In genomic region chr12:6326316-6326959, GRCh38 we compare ENCODE assay signal across 9 cellular contexts. TPM values are rescaled to one million over a fixed set of nuclear protein-coding genes. Genes with fewer than 3 reads are reported as not detected.
DNase-seq lines count a peak whose midpoint lies in the region; ATAC-seq and TF ChIP-seq lines count a peak whose summit lies in the region.
"Had no signal": no experiment of that assay in that cellular context is flagged by ENCODE, and none has a peak within 500 bp of the region (broad histone marks: within the 10 kb centered on the region; RNA-seq: fewer than 3 reads in every experiment).

No MANE protein-coding gene starts in this region.

- H3K4me3 Mint-ChIP-seq in HFFc6, result no peak overlapping the region
- no peak overlapping the region for H3K4me3 Mint-ChIP-seq in activated CD8-positive, alpha-beta T cell treated with anti-CD3 and anti-CD28 coated beads for 36 hours

- ATAC-seq in activated CD8-positive, alpha-beta T cell treated with anti-CD3 and anti-CD28 coated beads for 36 hours, result peak; percentile 63
- ATAC-seq in right cardiac atrium (peak; percentile 54 to 64), HG03095 (IDR thresholded peaks at IDR 0.05; ENCODE audit: unreplicated experiment) (no peak)
- peak; percentile 50 for ATAC-seq in stimulated activated naive CD8-positive, alpha-beta T cell treated with anti-CD3 and anti-CD28 coated beads, Interleukin-15, Interleukin-2, amounts not matched to agents 100 U/mL and 50 U/mL, for 24 hours

- H3K27me3 ChIP-seq in BJ (ENCODE audit: control insufficient read depth, insufficient read depth, low read length), result no peaks in the 10 kb centered on the region
- H3K27me3 ChIP-seq in right cardiac atrium (ENCODE audit: control insufficient read depth, insufficient read depth), result no peaks in the 10 kb centered on the region

- 37% methylated on average over 16 of the region's 16 CpGs for WGBS in right cardiac atrium

- H3K9me3 Mint-ChIP-seq in HFFc6, result no peaks in the 10 kb centered on the region
- H3K9me3 Mint-ChIP-seq in activated CD8-positive, alpha-beta T cell treated with anti-CD3 and anti-CD28 coated beads for 36 hours, result no peaks in the 10 kb centered on the region

- peak overlapping the region; percentile 62 for H3K27ac ChIP-seq in right cardiac atrium (ENCODE audit: low read length)

- peaks cover 20% of the 10 kb centered on the region for H3K36me3 Mint-ChIP-seq in HFFc6 (ENCODE audit: low read depth)
- peaks cover 22% of the 10 kb centered on the region for H3K36me3 Mint-ChIP-seq in activated CD8-positive, alpha-beta T cell treated with anti-CD3 and anti-CD28 coated beads for 36 hours (ENCODE audit: low read depth)

- H3K4me1 Mint-ChIP-seq in HFFc6 (ENCODE audit: low read depth), result peaks cover 61% of the 10 kb centered on the region
- peaks cover 57% of the 10 kb centered on the region for H3K4me1 Mint-ChIP-seq in activated CD8-positive, alpha-beta T cell treated with anti-CD3 and anti-CD28 coated beads for 36 hours (ENCODE audit: low read depth)

- CTCF ChIA-PET in BJ (lab: Yijun Ruan, JAX), result interaction anchor here (0.7 to 2.6 kb wide), 11 partner anchors 10 to 211 kb away, joined by 3 to 16 read pairs (median 4); partner anchors contain the start of gene VAMP1
- CTCF ChIA-PET in activated CD8-positive, alpha-beta T cell treated with anti-CD3 and anti-CD28 coated beads for 36 hours (lab: Charles Lee), result interaction anchor here (0.6 to 2.3 kb wide), 17 partner anchors 9 to 139 kb away, joined by 3 to 13 read pairs (median 4); no protein-coding TSS in a partner anchor

- peak overlapping the region; percentile 57 for H3K27ac Mint-ChIP-seq in HFFc6
- H3K27ac Mint-ChIP-seq in activated CD8-positive, alpha-beta T cell treated with anti-CD3 and anti-CD28 coated beads for 36 hours, result peak overlapping the region; percentile 58

- H3K36me3 ChIP-seq in BJ (ENCODE audit: control insufficient read depth, insufficient read depth, low read length), result peaks cover 39% of the 10 kb centered on the region

- no peak overlapping the region for H3K4me3 ChIP-seq in BJ (ENCODE audit: low read depth, low read length)
- no peak overlapping the region for H3K4me3 ChIP-seq in right cardiac atrium (ENCODE audit: low read length)

- intact Hi-C loops in activated CD8-positive, alpha-beta T cell treated with anti-CD3 and anti-CD28 coated beads for 36 hours (cut with micrococcal nuclease), result no loop called here
- intact Hi-C loops in right cardiac atrium (cut with DNase I), result loop anchor here in 3 of 4 donors (5.0 to 10.0 kb wide), 3 partner anchors 138 to 211 kb away; no protein-coding TSS in a partner anchor

- POLR2A ChIA-PET in BJ (lab: Charles Lee), result no interaction called here
- POLR2A ChIA-PET in activated CD8-positive, alpha-beta T cell treated with anti-CD3 and anti-CD28 coated beads for 36 hours (lab: Charles Lee), result interaction anchor here (1.4 to 2.3 kb wide), 4 partner anchors 9 to 144 kb away, joined by 4 to 8 read pairs (median 6); partner anchors contain the start of gene VAMP1

- TF ChIP-seq CTCF in BJ (IDR thresholded peaks at IDR 0.05; ENCODE audit: insufficient read depth, low read depth, low read length) (peak; percentile 48), HFFc6 (IDR thresholded peaks at IDR 0.05) (peak; percentile 58)
- TF ChIP-seq CTCF in activated CD8-positive, alpha-beta T cell treated with anti-CD3 and anti-CD28 coated beads for 36 hours (IDR thresholded peaks at IDR 0.05), result no peak

- H3K4me1 ChIP-seq in right cardiac atrium (ENCODE audit: control insufficient read depth, insufficient read depth, low read length), result peaks cover 14% of the 10 kb centered on the region

- H3K9me3 ChIP-seq in right cardiac atrium (ENCODE audit: control insufficient read depth, low read length), result no peaks in the 10 kb centered on the region

- H3K27me3 Mint-ChIP-seq in HFFc6 (ENCODE audit: insufficient read depth), result no peaks in the 10 kb centered on the region; the same call in none of the 2 replicates
- H3K27me3 Mint-ChIP-seq in activated CD8-positive, alpha-beta T cell treated with anti-CD3 and anti-CD28 coated beads for 36 hours, result no peaks in the 10 kb centered on the region

- DNase-seq in BJ (ENCODE audit: low read depth) (no peak), HFFc6 (no peak), right cardiac atrium (peak in 2 of 3 donors; percentile 81 to 84)
- DNase-seq in activated CD8-positive, alpha-beta T cell treated with anti-CD3 and anti-CD28 coated beads for 36 hours, result peak; percentile 54
- no peak for DNase-seq in stimulated activated naive CD8-positive, alpha-beta T cell treated with anti-CD3 and anti-CD28 coated beads, Interleukin-15, Interleukin-2, amounts not matched to agents 100 U/mL and 50 U/mL, for 24 hours
- DNase-seq in activated effector memory CD4-positive, alpha-beta T cell treated with anti-CD3 and anti-CD28 coated beads, Interleukin-2, amount 50 U/mL, for 16 hours, result no peak
- no peak for DNase-seq in activated naive CD4-positive, alpha-beta T cell (lab: John Stamatoyannopoulos, UW)

RNA-seq across cellular contexts. Expression of gene TNFRSF1A, which starts 15.4 kb away (rescaled TPM):
- polyA plus RNA-seq in BJ (2011; rRNA removed), result 170 and 217 TPM in 2 replicates
- polyA minus RNA-seq in BJ (2011; rRNA and poly(A)+ RNA removed), result 134 and 147 TPM in 2 replicates
- total RNA-seq in HFFc6 (2021; fragmentation: NEBNext Ultra II Directional; extraction: Animal tissue kit (Norgen Biotek cat#: 25700)), result 100 to 1,000 TPM; 105 to 122 (median 112) TPM
- total RNA-seq in activated CD8-positive, alpha-beta T cell treated with anti-CD3 and anti-CD28 coated beads for 36 hours, result 10 to 100 TPM; 40.6 TPM
- 100 to 1,000 TPM in 1 of 4 donors, 10 to 100 TPM in 3; 65.6 to 103 (median 75.9) TPM for total RNA-seq in right cardiac atrium
- 41.3 TPM for polyA plus RNA-seq in right cardiac atrium

RNA-seq across cellular contexts. Expression of gene PLEKHG6, which starts 16.0 kb away (rescaled TPM):
- polyA plus RNA-seq in BJ (2011; rRNA removed) (0.10 TPM in 1 of 2 replicates, not detected in the other), right cardiac atrium (1.5 TPM)
- polyA minus RNA-seq in BJ (2011; rRNA and poly(A)+ RNA removed), result 0.43 TPM in 1 of 2 replicates, not detected in the other
- not detected for total RNA-seq in HFFc6 (2021; fragmentation: NEBNext Ultra II Directional; extraction: Animal tissue kit (Norgen Biotek cat#: 25700))
- total RNA-seq in activated CD8-positive, alpha-beta T cell treated with anti-CD3 and anti-CD28 coated beads for 36 hours, result not detected
- under 1 TPM in 1 of 4 donors, not detected in 3; 0.64 TPM for total RNA-seq in right cardiac atrium

RNA-seq across cellular contexts. Expression of gene SCNN1A, which starts 48.9 kb away (rescaled TPM):
- 0.18 and 0.36 TPM in 2 replicates for polyA plus RNA-seq in BJ (2011; rRNA removed)
- polyA minus RNA-seq in BJ (2011; rRNA and poly(A)+ RNA removed), result 0.57 TPM in 1 of 2 replicates, not detected in the other
- total RNA-seq in HFFc6 (2021; fragmentation: NEBNext Ultra II Directional; extraction: Animal tissue kit (Norgen Biotek cat#: 25700)), result under 1 TPM in 1 of 6 experiments, not detected in 5; 0.18 TPM
- total RNA-seq in activated CD8-positive, alpha-beta T cell treated with anti-CD3 and anti-CD28 coated beads for 36 hours, result 1 to 10 TPM; 2.3 to 3.8 TPM
- under 1 TPM; 0.08 to 0.80 (median 0.50) TPM for total RNA-seq in right cardiac atrium
- polyA plus RNA-seq in right cardiac atrium, result 0.23 TPM
- total RNA-seq: frontal cortex had no signal

RNA-seq across cellular contexts. Expression of gene LTBR, which starts 57.5 kb away (rescaled TPM):
- polyA plus RNA-seq in BJ (2011; rRNA removed) (23.4 and 67.2 TPM in 2 replicates), right cardiac atrium (30.8 TPM)
- 20.7 and 23.3 TPM in 2 replicates for polyA minus RNA-seq in BJ (2011; rRNA and poly(A)+ RNA removed)
- 100 to 1,000 TPM in 3 of 6 experiments, 10 to 100 TPM in 3; 91.5 to 124 (median 106) TPM for total RNA-seq in HFFc6 (2021; fragmentation: NEBNext Ultra II Directional; extraction: Animal tissue kit (Norgen Biotek cat#: 25700))
- total RNA-seq in activated CD8-positive, alpha-beta T cell treated with anti-CD3 and anti-CD28 coated beads for 36 hours, result 1 to 10 TPM; 1.5 to 1.6 TPM
- 10 to 100 TPM; 37.6 to 54.2 (median 40.3) TPM for total RNA-seq in right cardiac atrium

Comparison
In these comparisons a context has a peak if more than half of its experiments do, and no peak if none do; other contexts are left out.
1. DNase-seq: peak in activated CD8-positive, alpha-beta T cell treated with anti-CD3 and anti-CD28 coated beads for 36 hours (single experiment) and right cardiac atrium (2 of 3); none in BJ (single experiment), HFFc6 (single experiment), stimulated activated naive CD8-positive, alpha-beta T cell treated with anti-CD3 and anti-CD28 coated beads, Interleukin-15, Interleukin-2, amounts not matched to agents 100 U/mL and 50 U/mL, for 24 hours (single experiment), activated effector memory CD4-positive, alpha-beta T cell treated with anti-CD3 and anti-CD28 coated beads, Interleukin-2, amount 50 U/mL, for 16 hours (single experiment) and activated naive CD4-positive, alpha-beta T cell (0 of 4).